In the genomic region with DNA sequence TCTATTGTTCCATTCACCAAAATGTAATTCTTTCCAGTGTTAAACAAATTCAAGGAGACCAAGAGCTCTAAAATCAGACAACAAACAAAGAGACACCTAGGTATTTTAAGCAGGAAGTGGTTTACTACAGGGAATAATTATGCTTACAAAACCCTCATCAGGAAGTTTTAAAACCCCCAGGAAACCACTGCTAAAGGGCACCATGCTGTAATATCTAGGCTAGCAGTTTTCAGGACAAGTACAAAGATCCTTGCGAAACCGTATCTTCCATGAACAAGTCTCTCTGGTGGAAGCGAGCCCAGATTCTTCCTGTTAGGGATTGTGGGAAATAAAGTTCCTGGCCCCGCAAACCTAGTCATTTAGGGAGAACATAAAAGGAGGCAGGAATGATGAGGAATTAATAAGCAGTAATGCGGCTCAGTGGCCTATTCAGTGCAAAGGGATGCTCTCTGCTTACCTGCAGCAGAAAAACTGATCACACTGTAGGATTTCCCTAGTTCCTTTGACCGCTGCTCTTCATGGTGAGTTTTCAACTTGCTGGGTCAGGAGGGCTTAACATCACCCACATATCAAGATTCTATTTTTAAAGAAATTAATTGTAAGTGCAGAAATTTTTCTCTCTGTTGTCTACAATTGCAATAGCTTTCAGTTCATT, we compare ENCODE assay signal across 22 cellular contexts. TPM values are rescaled to one million over a fixed set of nuclear protein-coding genes. Genes with fewer than 3 reads are reported as not detected.
DNase-seq lines count a peak whose midpoint lies in the region; ATAC-seq and FAIRE-seq lines count a peak whose summit lies in the region.
"Had no signal": no experiment of that assay in that cellular context is flagged by ENCODE, and none has a peak within 500 bp of the region (broad histone marks: within the 10 kb centered on the region; RNA-seq: fewer than 3 reads in every experiment).

No MANE protein-coding gene starts in this region.

- DNase-seq in activated T-cell treated with anti-CD3 and anti-CD28 coated beads, Interleukin-2, amount 50 U/mL, for 24 hours: no peak
- no peak for DNase-seq in activated T-cell treated with anti-CD3 and anti-CD28 coated beads, Interleukin-2, amount 50 U/mL, for 48 hours
- DNase-seq in LHCN-M2 (ENCODE audit: low read depth) (peak; percentile 9), small intestine (peak; percentile 18), occipital lobe (lab: John Stamatoyannopoulos, UW) (no peak), superior temporal gyrus (ENCODE audit: extremely low spot score) (no peak)
- DNase-seq: activated CD8-positive, alpha-beta memory T cell treated with anti-CD3 and anti-CD28 coated beads for 24 hours; colonic mucosa; COR-L47; NCI-H1092; NCI-H774; pancreas had no signal

- H3K27ac Mint-ChIP-seq in activated T-cell treated with anti-CD3 and anti-CD28 coated beads, Interleukin-2, amount 50 U/mL, for 24 hours: peak overlapping the region; percentile 72
- H3K27ac Mint-ChIP-seq in activated T-helper 17 cell treated with anti-CD3 and anti-CD28 coated beads, Interleukin-2, amount 50 U/mL, for 72 hours: peak overlapping the region; percentile 34

- no peak overlapping the region for H3K4me3 Mint-ChIP-seq in activated T-cell treated with anti-CD3 and anti-CD28 coated beads, Interleukin-2, amount 50 U/mL, for 24 hours
- peak overlapping the region; percentile 4 for H3K4me3 Mint-ChIP-seq in activated T-helper 17 cell treated with anti-CD3 and anti-CD28 coated beads, Interleukin-2, amount 50 U/mL, for 72 hours

- H3K9me3 ChIP-seq in small intestine (ENCODE audit: control insufficient read depth, low read depth): no peaks in the 10 kb centered on the region
- H3K9me3 ChIP-seq: colonic mucosa, pancreas, vagina had no signal

- ATAC-seq in activated T-helper 17 cell treated with anti-CD3 and anti-CD28 coated beads, Interleukin-2, amount 50 U/mL, for 72 hours (replicated peaks): peak; percentile 38
- ATAC-seq in HG03097 (IDR thresholded peaks at IDR 0.05; ENCODE audit: low FRiP score, unreplicated experiment): no peak
- ATAC-seq: GM12878, HepG2, left lobe of liver, pancreas had no signal

- H3K4me3 ChIP-seq in small intestine (ENCODE audit: low read depth in 1 of 2, low read length in 2 of 2): no peak overlapping the region
- H3K4me3 ChIP-seq: colonic mucosa, GM12878, pancreas, vagina had no signal

- H3K4me1 Mint-ChIP-seq in activated T-cell treated with anti-CD3 and anti-CD28 coated beads, Interleukin-2, amount 50 U/mL, for 24 hours (ENCODE audit: low read depth): peaks cover 36% of the 10 kb centered on the region
- H3K4me1 Mint-ChIP-seq in activated T-helper 17 cell treated with anti-CD3 and anti-CD28 coated beads, Interleukin-2, amount 50 U/mL, for 72 hours: peaks cover 22% of the 10 kb centered on the region

- H3K27me3 ChIP-seq in small intestine (ENCODE audit: control insufficient read depth in 2 of 2, insufficient read depth in 2 of 2, low read length in 2 of 2): no peaks in the 10 kb centered on the region
- H3K27me3 ChIP-seq: colonic mucosa, pancreas, vagina had no signal

- H3K36me3 Mint-ChIP-seq in activated T-cell treated with anti-CD3 and anti-CD28 coated beads, Interleukin-2, amount 50 U/mL, for 24 hours (ENCODE audit: low read depth): peaks cover 8% of the 10 kb centered on the region
- no peaks in the 10 kb centered on the region for H3K36me3 Mint-ChIP-seq in activated T-helper 17 cell treated with anti-CD3 and anti-CD28 coated beads, Interleukin-2, amount 50 U/mL, for 72 hours (ENCODE audit: low read depth)

- no peak for FAIRE-seq in small intestine (lab: Jason Lieb, UNC)
- FAIRE-seq: astrocyte, frontal cortex, GM12878, HepG2, pancreas had no signal

- no peaks in the 10 kb centered on the region for H3K27me3 Mint-ChIP-seq in activated T-cell treated with anti-CD3 and anti-CD28 coated beads, Interleukin-2, amount 50 U/mL, for 24 hours
- no peaks in the 10 kb centered on the region for H3K27me3 Mint-ChIP-seq in activated T-helper 17 cell treated with anti-CD3 and anti-CD28 coated beads, Interleukin-2, amount 50 U/mL, for 72 hours

- no peaks in the 10 kb centered on the region for H3K4me1 ChIP-seq in small intestine (ENCODE audit: control insufficient read depth in 2 of 2, insufficient read depth in 1 of 2, low read depth in 1 of 2, low read length in 1 of 2)
- H3K4me1 ChIP-seq: colonic mucosa, pancreas, vagina had no signal

- peaks cover 18% of the 10 kb centered on the region for H3K9me3 Mint-ChIP-seq in activated T-cell treated with anti-CD3 and anti-CD28 coated beads, Interleukin-2, amount 50 U/mL, for 24 hours
- peaks cover 12% of the 10 kb centered on the region for H3K9me3 Mint-ChIP-seq in activated T-helper 17 cell treated with anti-CD3 and anti-CD28 coated beads, Interleukin-2, amount 50 U/mL, for 72 hours

- H3K36me3 ChIP-seq in small intestine (ENCODE audit: control insufficient read depth in 2 of 2, insufficient read depth in 2 of 2, low read length in 2 of 2): no peaks in the 10 kb centered on the region
- H3K36me3 ChIP-seq: colonic mucosa, pancreas, vagina had no signal

- H3K27ac ChIP-seq in small intestine (ENCODE audit: low read depth in 1 of 2, low read length in 1 of 2): no peak overlapping the region
- H3K27ac ChIP-seq: colonic mucosa, pancreas, vagina had no signal

- WGBS in small intestine, 3 donors: 82 to 85% (median 82%) methylated on average over 6 of the region's 6 CpGs

RNA-seq across cellular contexts. Expression of gene ACSM4, which starts 42.8 kb away (rescaled TPM):
- total RNA-seq in LHCN-M2 (2014; rRNA removed) (not detected in 2 replicates), occipital lobe (not detected)
- not detected for polyA plus RNA-seq in LHCN-M2 (2012)
- not detected for total RNA-seq in activated T-helper 17 cell treated with anti-CD3 and anti-CD28 coated beads, Interleukin-2, amount 50 U/mL, for 72 hours
- polyA plus RNA-seq in small intestine: not detected
- total RNA-seq: astrocyte, colonic mucosa, frontal cortex, G401, GM12878, HepG2, left lobe of liver, pancreas, SK-MEL-5, vagina had no signal
- polyA plus RNA-seq: GM12878, HepG2, pancreas had no signal

Comparison
In these comparisons a context has a peak if more than half of its experiments do, and no peak if none do; other contexts are left out.
1. DNase-seq: peak in LHCN-M2 (single experiment) and small intestine (single experiment); none in activated T-cell treated with anti-CD3 and anti-CD28 coated beads, Interleukin-2, amount 50 U/mL, for 24 hours (single experiment), activated T-cell treated with anti-CD3 and anti-CD28 coated beads, Interleukin-2, amount 50 U/mL, for 48 hours (0 of 2), occipital lobe (single experiment) and superior temporal gyrus (single experiment).